In genomic region chr7:46215987-46216567, GRCh38 we compare ENCODE assay signal across 11 cellular contexts.
A peak's percentile ranks its signal among the peaks of the same experiment; 100 is the strongest.
DNase-seq lines count a peak whose midpoint lies in the region; TF ChIP-seq lines count a peak whose summit lies in the region.
"Had no signal": no experiment of that assay in that cellular context is flagged by ENCODE, and none has a peak within 500 bp of the region (broad histone marks: within the 10 kb centered on the region; RNA-seq: fewer than 3 reads in every experiment).

No MANE protein-coding gene starts in this region.

- H3K36me3 Mint-ChIP-seq in Calu3 (ENCODE audit: insufficient read depth, unreplicated experiment) = peaks cover 26% of the 10 kb centered on the region
- no peaks in the 10 kb centered on the region for H3K36me3 Mint-ChIP-seq in activated naive CD4-positive, alpha-beta T cell treated with anti-CD3 and anti-CD28 coated beads for 36 hours (ENCODE audit: low read depth)

- H3K27ac Mint-ChIP-seq in Calu3 (ENCODE audit: unreplicated experiment) = peak overlapping the region; percentile 97
- H3K27ac Mint-ChIP-seq in activated naive CD4-positive, alpha-beta T cell treated with anti-CD3 and anti-CD28 coated beads for 36 hours = no peak overlapping the region
- H3K27ac Mint-ChIP-seq: nephron progenitor cell had no signal

- H3K4me1 Mint-ChIP-seq in Calu3 (ENCODE audit: low read depth, unreplicated experiment) = peaks cover 84% of the 10 kb centered on the region
- H3K4me1 Mint-ChIP-seq in activated naive CD4-positive, alpha-beta T cell treated with anti-CD3 and anti-CD28 coated beads for 36 hours (ENCODE audit: low read depth) = no peaks in the 10 kb centered on the region

- no peaks in the 10 kb centered on the region for H3K36me3 ChIP-seq in esophagus muscularis mucosa

- intact Hi-C loops in Calu3 (cut with micrococcal nuclease; ENCODE audit: unreplicated experiment) (loop anchor here (2.0 to 10.0 kb wide), 3 partner anchors 65 to 349 kb away; no protein-coding TSS in a partner anchor), esophagus muscularis mucosa (cut with DNase I) (no loop called here), dorsolateral prefrontal cortex (cut with DNase I) (no loop called here)
- intact Hi-C loops in activated naive CD4-positive, alpha-beta T cell treated with anti-CD3 and anti-CD28 coated beads for 36 hours (cut with micrococcal nuclease) = no loop called here

- no peak for TF ChIP-seq CTCF in Calu3 (IDR thresholded peaks at IDR 0.05; ENCODE audit: unreplicated experiment)
- no peak for TF ChIP-seq CTCF in esophagus muscularis mucosa (IDR thresholded peaks at IDR 0.05)
- no peak for TF ChIP-seq CTCF in dorsolateral prefrontal cortex (IDR thresholded peaks at IDR 0.05 in 54 of 56, conservative IDR thresholded peaks at IDR 0.05 in 2 of 56; ENCODE audit: low read depth in 1 of 56, partially characterized antibody in 56 of 56)

- no peaks in the 10 kb centered on the region for H3K9me3 Mint-ChIP-seq in Calu3 (ENCODE audit: low read depth, unreplicated experiment)
- no peaks in the 10 kb centered on the region for H3K9me3 Mint-ChIP-seq in activated naive CD4-positive, alpha-beta T cell treated with anti-CD3 and anti-CD28 coated beads for 36 hours
- H3K9me3 Mint-ChIP-seq: nephron progenitor cell had no signal

- no peaks in the 10 kb centered on the region for H3K27me3 ChIP-seq in esophagus muscularis mucosa
- H3K27me3 ChIP-seq in dorsolateral prefrontal cortex = peaks cover 0 to 19% (median 0%) of the 10 kb centered on the region in 45 donors

- WGBS in esophagus muscularis mucosa = 90% methylated on average over 15 of the region's 15 CpGs

- H3K4me1 ChIP-seq in esophagus muscularis mucosa = peaks cover 0 to 12% (median 0%) of the 10 kb centered on the region in 4 donors

- CTCF ChIA-PET in Calu3 (lab: Charles Lee) = interaction anchor here (0.6 to 1.4 kb wide), 6 partner anchors 10 to 525 kb away, joined by 3 to 7 read pairs (median 3); no protein-coding TSS in a partner anchor
- CTCF ChIA-PET in activated naive CD4-positive, alpha-beta T cell treated with anti-CD3 and anti-CD28 coated beads for 36 hours (lab: Charles Lee) = no interaction called here

- H3K4me3 ChIP-seq in esophagus muscularis mucosa (no peak overlapping the region), dorsolateral prefrontal cortex (peak overlapping the region in 2 of 59 donors; percentile 18 to 21)

- TF ChIP-seq EP300 in esophagus muscularis mucosa (IDR thresholded peaks at IDR 0.05) = no peak

- peak overlapping the region; percentile 2 for H3K4me3 Mint-ChIP-seq in Calu3 (ENCODE audit: low read depth, unreplicated experiment)
- no peak overlapping the region for H3K4me3 Mint-ChIP-seq in activated naive CD4-positive, alpha-beta T cell treated with anti-CD3 and anti-CD28 coated beads for 36 hours
- H3K4me3 Mint-ChIP-seq: nephron progenitor cell had no signal

- H3K27ac ChIP-seq in esophagus muscularis mucosa (replicated peaks in 1 of 4) (no peak overlapping the region), dorsolateral prefrontal cortex (no peak overlapping the region)

- no peak for TF ChIP-seq POLR2A in esophagus muscularis mucosa (IDR thresholded peaks at IDR 0.05; ENCODE audit: low read depth)

- DNase-seq in Calu3 = peak; percentile 94
- peak; percentile 59 for DNase-seq in NCI-H2107 treated with DMSO at 0.1 percent for 48 hours (lab: John Stamatoyannopoulos, UW; ENCODE audit: unreplicated experiment)
- DNase-seq in esophagus muscularis mucosa (ENCODE audit: extremely low spot score) = peak; percentile 79
- DNase-seq in mucosa of gallbladder (ENCODE audit: low spot score) = peak; percentile 75
- DNase-seq in GF-D8 (lab: John Stamatoyannopoulos, UW) = no peak
- no peak for DNase-seq in D341Med (ENCODE audit: low spot score)
- DNase-seq in dorsolateral prefrontal cortex = no peak
- no peak for DNase-seq in activated naive CD4-positive, alpha-beta T cell treated with anti-CD3 and anti-CD28 coated beads for 36 hours
- DNase-seq: kidney, NCI-H510A treated with DMSO at 0.1 percent for 48 hours, nephron progenitor cell had no signal

- no peaks in the 10 kb centered on the region for H3K9me3 ChIP-seq in esophagus muscularis mucosa

- H3K27me3 Mint-ChIP-seq in Calu3 (ENCODE audit: unreplicated experiment) = no peaks in the 10 kb centered on the region
- H3K27me3 Mint-ChIP-seq in activated naive CD4-positive, alpha-beta T cell treated with anti-CD3 and anti-CD28 coated beads for 36 hours (ENCODE audit: low read depth) = peaks cover 2% of the 10 kb centered on the region

- BruUV-seq in Calu3 (replicated peaks; lab: Mats Ljungman, UMichigan) = no TSS peak

Comparison
In these comparisons a context has a peak if more than half of its experiments do, and no peak if none do; other contexts are left out.
1. DNase-seq: peak in Calu3 (single experiment), NCI-H2107 treated with DMSO at 0.1 percent for 48 hours (single experiment), esophagus muscularis mucosa (single experiment) and mucosa of gallbladder (single experiment); none in GF-D8 (single experiment), D341Med (single experiment), dorsolateral prefrontal cortex (0 of 10) and activated naive CD4-positive, alpha-beta T cell treated with anti-CD3 and anti-CD28 coated beads for 36 hours (single experiment).